8 cellular contexts compared by ENCODE assay signal in genomic region chr6:19782588-19782987, GRCh38. TPM values are rescaled to one million over a fixed set of nuclear protein-coding genes. Genes with fewer than 3 reads are reported as not detected.
"Had no signal": no experiment of that assay in that cellular context is flagged by ENCODE, and none has a peak within 500 bp of the region (broad histone marks: within the 10 kb centered on the region; RNA-seq: fewer than 3 reads in every experiment).

No MANE protein-coding gene starts in this region.

- DNase-seq: GDM1, GF-D8 had no signal

- H3K4me3 ChIP-seq: GM12878 had no signal

- ATAC-seq: GM12878 had no signal

- FAIRE-seq: G401.6, GM12878, GM12891, GM12892, GM18507, GM19239 had no signal

RNA-seq across cellular contexts. Expression of gene ID4, which starts 54.6 kb away (rescaled TPM):
- total RNA-seq: GM12878 had no signal
